1 cellular context compared by ENCODE assay signal in genomic region chr10:86553639-86554038, GRCh38.
A peak's percentile ranks its signal among the peaks of the same experiment; 100 is the strongest.
TF ChIP-seq lines count a peak whose summit lies in the region.

No MANE protein-coding gene starts in this region.

TF ChIP-seq in HepG2, 621 proteins besides CTCF, POLR2A, EP300 and RAD21 (continued from another document):
- TF ChIP-seq REST (IDR thresholded peaks at IDR 0.05; ENCODE audit: borderline replicate concordance in 1 of 2, low read depth in 1 of 2, low read length in 2 of 2) (peak; percentile 28 to 88), ZMYM2 (CRISPR knock-in tag; IDR thresholded peaks at IDR 0.05) (no peak), ZNF143 (CRISPR knock-in tag; IDR thresholded peaks at IDR 0.05) (no peak), ZNF780A (CRISPR knock-in tag; IDR thresholded peaks at IDR 0.05) (no peak), CENPT (CRISPR knock-in tag; IDR thresholded peaks at IDR 0.05; ENCODE audit: low read depth) (no peak), AGO2 (optimal IDR thresholded peaks at IDR 0.05; ENCODE audit: low read depth, low read length) (no peak), MIER2 (CRISPR knock-in tag; IDR thresholded peaks at IDR 0.05) (peak; percentile 90)
- TF ChIP-seq, protein P1, sequence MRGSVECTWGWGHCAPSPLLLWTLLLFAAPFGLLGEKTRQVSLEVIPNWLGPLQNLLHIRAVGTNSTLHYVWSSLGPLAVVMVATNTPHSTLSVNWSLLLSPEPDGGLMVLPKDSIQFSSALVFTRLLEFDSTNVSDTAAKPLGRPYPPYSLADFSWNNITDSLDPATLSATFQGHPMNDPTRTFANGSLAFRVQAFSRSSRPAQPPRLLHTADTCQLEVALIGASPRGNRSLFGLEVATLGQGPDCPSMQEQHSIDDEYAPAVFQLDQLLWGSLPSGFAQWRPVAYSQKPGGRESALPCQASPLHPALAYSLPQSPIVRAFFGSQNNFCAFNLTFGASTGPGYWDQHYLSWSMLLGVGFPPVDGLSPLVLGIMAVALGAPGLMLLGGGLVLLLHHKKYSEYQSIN (CRISPR knock-in tag; IDR thresholded peaks at IDR 0.05; ENCODE audit: borderline replicate concordance) = no peak
TF ChIP-seq in HepG2: peak in this region for 2.
